Comparison of ENCODE assay signal across 1 cellular context in the genomic region with DNA sequence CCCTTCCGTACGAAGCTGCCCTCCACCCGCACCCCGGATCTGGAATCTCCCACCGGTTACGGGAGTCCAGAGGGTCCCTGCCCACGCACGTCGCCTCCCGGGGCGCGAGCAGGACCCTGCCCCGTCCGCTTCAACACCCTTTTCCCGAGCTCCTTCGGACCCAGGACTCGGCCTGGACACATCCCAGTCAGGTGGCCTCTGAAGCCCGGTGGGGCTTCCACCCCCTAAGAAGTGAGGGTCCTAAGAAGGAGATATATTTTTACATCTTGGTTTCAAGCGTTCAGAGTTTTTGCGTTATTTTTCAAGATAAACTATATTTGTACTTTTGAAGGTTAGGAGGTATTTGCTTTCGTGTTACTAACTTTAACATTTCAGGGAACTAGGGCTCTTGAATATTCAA.
TF ChIP-seq lines count a peak whose summit lies in the region.

No MANE protein-coding gene starts in this region.

TF ChIP-seq in GM12878, 131 proteins besides CTCF, POLR2A, EP300 and RAD21:
- TF ChIP-seq ZNF24 (IDR thresholded peaks at IDR 0.05) = no peak
- TF ChIP-seq ZBTB4 (CRISPR knock-in tag; IDR thresholded peaks at IDR 0.05) = no peak
- TF ChIP-seq, protein P1, sequence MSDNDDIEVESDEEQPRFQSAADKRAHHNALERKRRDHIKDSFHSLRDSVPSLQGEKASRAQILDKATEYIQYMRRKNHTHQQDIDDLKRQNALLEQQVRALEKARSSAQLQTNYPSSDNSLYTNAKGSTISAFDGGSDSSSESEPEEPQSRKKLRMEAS (IDR thresholded peaks at IDR 0.05; ENCODE audit: low read depth, low read length) = no peak
- no peak for TF ChIP-seq BMI1 (IDR thresholded peaks at IDR 0.05; ENCODE audit: borderline replicate concordance)
- TF ChIP-seq KAT2A (conservative IDR thresholded peaks at IDR 0.05; ENCODE audit: control insufficient read depth, low read depth, low read length) = no peak
- no peak for TF ChIP-seq E2F8 (IDR thresholded peaks at IDR 0.05; ENCODE audit: low read depth, partially characterized antibody)
- TF ChIP-seq SP1 (IDR thresholded peaks at IDR 0.05; ENCODE audit: low read depth, low read length) = no peak
- TF ChIP-seq TARDBP (IDR thresholded peaks at IDR 0.05; ENCODE audit: borderline replicate concordance) = no peak
- TF ChIP-seq NBN (IDR thresholded peaks at IDR 0.05) = no peak
- no peak for TF ChIP-seq SRF (IDR thresholded peaks at IDR 0.05; ENCODE audit: low read depth in 2 of 2, low read length in 2 of 2)
- no peak for TF ChIP-seq CEBPB (IDR thresholded peaks at IDR 0.05; ENCODE audit: borderline replicate concordance in 1 of 2, low read depth in 2 of 2, low read length in 2 of 2)
- no peak for TF ChIP-seq POLR2AphosphoS2 (IDR thresholded peaks at IDR 0.05; ENCODE audit: low read depth, low read length)
- no peak for TF ChIP-seq MEF2A (IDR thresholded peaks at IDR 0.05; ENCODE audit: insufficient read depth, low read depth, low read length)
- no peak for TF ChIP-seq RELA (IDR thresholded peaks at IDR 0.05; ENCODE audit: borderline replicate concordance, partially characterized antibody)
- TF ChIP-seq, protein P2, sequence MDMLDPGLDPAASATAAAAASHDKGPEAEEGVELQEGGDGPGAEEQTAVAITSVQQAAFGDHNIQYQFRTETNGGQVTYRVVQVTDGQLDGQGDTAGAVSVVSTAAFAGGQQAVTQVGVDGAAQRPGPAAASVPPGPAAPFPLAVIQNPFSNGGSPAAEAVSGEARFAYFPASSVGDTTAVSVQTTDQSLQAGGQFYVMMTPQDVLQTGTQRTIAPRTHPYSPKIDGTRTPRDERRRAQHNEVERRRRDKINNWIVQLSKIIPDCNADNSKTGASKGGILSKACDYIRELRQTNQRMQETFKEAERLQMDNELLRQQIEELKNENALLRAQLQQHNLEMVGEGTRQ (IDR thresholded peaks at IDR 0.05; ENCODE audit: borderline replicate concordance, low read depth, low read length) = no peak
- TF ChIP-seq STAT1 (conservative IDR thresholded peaks at IDR 0.05) = no peak
- no peak for TF ChIP-seq PML (IDR thresholded peaks at IDR 0.05; ENCODE audit: low read length)
- TF ChIP-seq MXI1 (IDR thresholded peaks at IDR 0.05; ENCODE audit: low read depth, low read length) = no peak
- TF ChIP-seq ZSCAN29 (IDR thresholded peaks at IDR 0.05) = no peak
